1 cellular context compared by ENCODE assay signal in the genomic region with DNA sequence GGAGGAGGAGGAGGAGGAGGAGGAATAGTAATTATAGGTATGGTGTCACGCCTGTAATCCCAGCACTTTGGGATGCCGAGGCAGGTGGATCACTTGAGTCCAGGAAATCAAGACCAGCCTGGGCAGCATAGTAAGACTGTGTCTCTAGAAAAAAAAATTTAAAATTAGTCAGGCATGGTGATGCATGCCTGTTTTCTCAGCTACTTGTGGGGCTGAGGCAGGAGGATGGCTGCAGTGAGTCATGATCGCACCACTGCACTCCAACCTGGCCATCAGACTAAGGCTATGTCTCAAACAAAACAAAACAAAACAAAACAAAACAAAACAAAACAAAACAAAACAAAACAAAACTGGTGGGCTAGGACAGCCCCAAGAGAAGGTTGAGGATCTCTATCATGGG.
TF ChIP-seq lines count a peak whose summit lies in the region.

No MANE protein-coding gene starts in this region.

TF ChIP-seq in WTC11, 78 proteins besides CTCF, POLR2A, EP300 and RAD21 (continued from another document):
- TF ChIP-seq, protein P1, sequence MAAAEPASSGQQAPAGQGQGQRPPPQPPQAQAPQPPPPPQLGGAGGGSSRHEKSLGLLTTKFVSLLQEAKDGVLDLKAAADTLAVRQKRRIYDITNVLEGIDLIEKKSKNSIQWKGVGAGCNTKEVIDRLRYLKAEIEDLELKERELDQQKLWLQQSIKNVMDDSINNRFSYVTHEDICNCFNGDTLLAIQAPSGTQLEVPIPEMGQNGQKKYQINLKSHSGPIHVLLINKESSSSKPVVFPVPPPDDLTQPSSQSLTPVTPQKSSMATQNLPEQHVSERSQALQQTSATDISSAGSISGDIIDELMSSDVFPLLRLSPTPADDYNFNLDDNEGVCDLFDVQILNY (CRISPR knock-in tag; IDR thresholded peaks at IDR 0.05): no peak
- TF ChIP-seq ZNF416 (CRISPR knock-in tag; IDR thresholded peaks at IDR 0.05) (no peak), NR2C2 (CRISPR knock-in tag; IDR thresholded peaks at IDR 0.05) (no peak)
- TF ChIP-seq, protein P2, sequence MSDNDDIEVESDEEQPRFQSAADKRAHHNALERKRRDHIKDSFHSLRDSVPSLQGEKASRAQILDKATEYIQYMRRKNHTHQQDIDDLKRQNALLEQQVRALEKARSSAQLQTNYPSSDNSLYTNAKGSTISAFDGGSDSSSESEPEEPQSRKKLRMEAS (CRISPR knock-in tag; IDR thresholded peaks at IDR 0.05): no peak
- TF ChIP-seq, protein P3, sequence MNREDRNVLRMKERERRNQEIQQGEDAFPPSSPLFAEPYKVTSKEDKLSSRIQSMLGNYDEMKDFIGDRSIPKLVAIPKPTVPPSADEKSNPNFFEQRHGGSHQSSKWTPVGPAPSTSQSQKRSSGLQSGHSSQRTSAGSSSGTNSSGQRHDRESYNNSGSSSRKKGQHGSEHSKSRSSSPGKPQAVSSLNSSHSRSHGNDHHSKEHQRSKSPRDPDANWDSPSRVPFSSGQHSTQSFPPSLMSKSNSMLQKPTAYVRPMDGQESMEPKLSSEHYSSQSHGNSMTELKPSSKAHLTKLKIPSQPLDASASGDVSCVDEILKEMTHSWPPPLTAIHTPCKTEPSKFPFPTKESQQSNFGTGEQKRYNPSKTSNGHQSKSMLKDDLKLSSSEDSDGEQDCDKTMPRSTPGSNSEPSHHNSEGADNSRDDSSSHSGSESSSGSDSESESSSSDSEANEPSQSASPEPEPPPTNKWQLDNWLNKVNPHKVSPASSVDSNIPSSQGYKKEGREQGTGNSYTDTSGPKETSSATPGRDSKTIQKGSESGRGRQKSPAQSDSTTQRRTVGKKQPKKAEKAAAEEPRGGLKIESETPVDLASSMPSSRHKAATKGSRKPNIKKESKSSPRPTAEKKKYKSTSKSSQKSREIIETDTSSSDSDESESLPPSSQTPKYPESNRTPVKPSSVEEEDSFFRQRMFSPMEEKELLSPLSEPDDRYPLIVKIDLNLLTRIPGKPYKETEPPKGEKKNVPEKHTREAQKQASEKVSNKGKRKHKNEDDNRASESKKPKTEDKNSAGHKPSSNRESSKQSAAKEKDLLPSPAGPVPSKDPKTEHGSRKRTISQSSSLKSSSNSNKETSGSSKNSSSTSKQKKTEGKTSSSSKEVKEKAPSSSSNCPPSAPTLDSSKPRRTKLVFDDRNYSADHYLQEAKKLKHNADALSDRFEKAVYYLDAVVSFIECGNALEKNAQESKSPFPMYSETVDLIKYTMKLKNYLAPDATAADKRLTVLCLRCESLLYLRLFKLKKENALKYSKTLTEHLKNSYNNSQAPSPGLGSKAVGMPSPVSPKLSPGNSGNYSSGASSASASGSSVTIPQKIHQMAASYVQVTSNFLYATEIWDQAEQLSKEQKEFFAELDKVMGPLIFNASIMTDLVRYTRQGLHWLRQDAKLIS (CRISPR knock-in tag; IDR thresholded peaks at IDR 0.05; ENCODE audit: borderline replicate concordance): no peak
TF ChIP-seq in WTC11: peak in this region for 0.
